23 cellular contexts compared by ENCODE assay signal in genomic region chr17:2809337-2809736, GRCh38. TPM values are rescaled to one million over a fixed set of nuclear protein-coding genes. Genes with fewer than 3 reads are reported as not detected.
"Had no signal": no experiment of that assay in that cellular context is flagged by ENCODE, and none has a peak within 500 bp of the region (broad histone marks: within the 10 kb centered on the region; RNA-seq: fewer than 3 reads in every experiment).

No MANE protein-coding gene starts in this region.

- DNase-seq: Kasumi-1, MM.1S, NCI-H1092 treated with DMSO at 0.1 percent for 48 hours, NCI-H1436, NCI-H187, NCI-H2029, NCI-H2081 treated with DMSO at 0.1 percent for 48 hours, NCI-H2171, NCI-H226, NCI-H446, NCI-H510A, NCI-H524 treated with DMSO at 0.1 percent for 48 hours, NCI-H69, NCI-H774, RPMI8226, SHP77, SJCRH30 had no signal

- ATAC-seq: K562, SK-N-SH treated with all-trans-retinoic acid at 6 μM for 48 hours had no signal

- H3K27ac ChIP-seq: HL-60, KMS-11, SJCRH30 had no signal

- H3K27me3 Mint-ChIP-seq: IgD-negative memory B cell had no signal

- H3K9me3 Mint-ChIP-seq: IgD-negative memory B cell had no signal

- H3K4me3 Mint-ChIP-seq: IgD-negative memory B cell had no signal

RNA-seq across cellular contexts. Expression of gene CCDC92B, which starts 59.9 kb away (rescaled TPM):
- total RNA-seq: K562, M059J, SJCRH30 had no signal
